34 cellular contexts compared by ENCODE assay signal in the genomic region with DNA sequence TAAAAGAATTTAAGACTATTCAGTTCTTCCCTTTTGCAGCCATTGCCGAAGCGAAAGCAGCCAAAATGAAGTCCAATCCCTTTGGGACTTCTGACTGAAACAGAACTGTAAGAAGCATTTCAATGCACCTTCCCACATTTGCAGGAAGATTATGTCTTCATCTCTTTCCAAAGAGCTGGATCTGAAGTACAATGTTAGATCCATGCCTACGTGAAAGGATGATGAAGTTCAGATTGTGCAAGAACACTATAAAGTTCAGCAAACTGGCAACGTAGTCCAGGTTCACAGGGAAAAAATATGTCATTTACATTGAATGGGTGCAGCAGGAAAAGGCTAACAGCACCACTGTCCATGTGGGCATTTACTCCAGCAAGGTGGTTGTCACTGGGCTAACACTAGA. TPM values are rescaled to one million over a fixed set of nuclear protein-coding genes. Genes with fewer than 3 reads are reported as not detected.
"Had no signal": no experiment of that assay in that cellular context is flagged by ENCODE, and none has a peak within 500 bp of the region (broad histone marks: within the 10 kb centered on the region; RNA-seq: fewer than 3 reads in every experiment).

No MANE protein-coding gene starts in this region.

- H3K9me3 Mint-ChIP-seq: activated CD4-positive, alpha-beta memory T cell treated with anti-CD3 and anti-CD28 coated beads, Interleukin-2, amount 10 ng/mL, durations not matched to agents 7 days and 5 days; activated naive CD4-positive, alpha-beta T cell treated with anti-CD3 and anti-CD28 coated beads for 36 hours; activated T-helper 17 cell treated with anti-CD3 and anti-CD28 coated beads, Interleukin-2, amount 50 U/mL, for 72 hours had no signal

- H3K36me3 Mint-ChIP-seq: activated naive CD8-positive, alpha-beta T cell had no signal

- H3K4me3 Mint-ChIP-seq: activated CD4-positive, alpha-beta memory T cell treated with anti-CD3 and anti-CD28 coated beads, Interleukin-2, amount 10 ng/mL, durations not matched to agents 7 days and 5 days; activated naive CD4-positive, alpha-beta T cell treated with anti-CD3 and anti-CD28 coated beads for 36 hours; activated naive CD8-positive, alpha-beta T cell; activated T-helper 17 cell treated with anti-CD3 and anti-CD28 coated beads, Interleukin-2, amount 50 U/mL, for 72 hours had no signal

- DNase-seq: activated CD4-positive, alpha-beta memory T cell treated with anti-CD3 and anti-CD28 coated beads, Interleukin-2, amount 10 ng/mL, durations not matched to agents 7 days and 5 days; activated CD4-positive, alpha-beta T cell treated with anti-CD3 and anti-CD28 coated beads, Interleukin-2, amount 50 U/mL, for 1 hour; activated CD4-positive, CD25-positive, alpha-beta regulatory T cell; activated gamma-delta T cell; activated naive CD4-positive, alpha-beta T cell treated with anti-CD3 and anti-CD28 coated beads for 36 hours; activated T-cell treated with anti-CD3 and anti-CD28 coated beads for 4 hours; activated T-cell treated with anti-CD3 and anti-CD28 coated beads, Interleukin-2, amount 50 U/mL, for 48 hours; anterior cingulate cortex; central memory CD4-positive, alpha-beta T cell; KG1; MG63; MV-4-11; NCI-H1092 treated with DMSO at 0.1 percent for 48 hours; NCI-H1417 treated with DMSO at 0.1 percent for 48 hours; NCI-H1694; NCI-H2029; NCI-H2107; NCI-H2171 treated with DMSO at 0.1 percent for 48 hours; NCI-H345; NCI-H510A; NCI-H526 treated with DMSO at 0.1 percent for 48 hours; NK-92 treated with Interleukin-12 subunit alpha and Interleukin-12 subunit beta, amount 100 ng/mL, for 24 hours; OCI-M1; RPMI8226; SJCRH30; SK-N-SH; T-helper 1 cell had no signal

- H3K36me3 ChIP-seq: MG63, SJCRH30 had no signal

- H3K9me3 ChIP-seq: MG63, SJCRH30, SK-N-SH had no signal

- H3K4me1 ChIP-seq: SJCRH30 had no signal

- H3K27ac Mint-ChIP-seq: activated CD4-positive, alpha-beta memory T cell treated with anti-CD3 and anti-CD28 coated beads, Interleukin-2, amount 10 ng/mL, durations not matched to agents 7 days and 5 days; activated naive CD4-positive, alpha-beta T cell treated with anti-CD3 and anti-CD28 coated beads for 36 hours; activated naive CD8-positive, alpha-beta T cell; activated T-helper 17 cell treated with anti-CD3 and anti-CD28 coated beads, Interleukin-2, amount 50 U/mL, for 72 hours had no signal

- ATAC-seq: activated T-helper 17 cell treated with anti-CD3 and anti-CD28 coated beads, Interleukin-2, amount 50 U/mL, for 72 hours; Panc1; Right ventricle myocardium inferior had no signal

- H3K27me3 ChIP-seq: MG63, SJCRH30 had no signal

- H3K27ac ChIP-seq: SJCRH30, VCaP had no signal

- H3K4me2 ChIP-seq: SK-N-SH had no signal

- H3K4me3 ChIP-seq: MG63, SJCRH30 had no signal

- H3K9ac ChIP-seq: SK-N-SH had no signal

RNA-seq across cellular contexts. Expression of gene FILIP1, which starts 6.0 kb away (rescaled TPM):
- total RNA-seq: activated CD4-positive, alpha-beta memory T cell treated with anti-CD3 and anti-CD28 coated beads, Interleukin-2, amount 10 ng/mL, durations not matched to agents 7 days and 5 days; activated CD8-positive, alpha-beta memory T cell treated with anti-CD3 and anti-CD28 coated beads for 36 hours; activated naive CD4-positive, alpha-beta T cell treated with anti-CD3 and anti-CD28 coated beads for 36 hours; activated T-helper 17 cell treated with anti-CD3 and anti-CD28 coated beads, Interleukin-2, amount 50 U/mL, for 72 hours; T-helper 2 cell treated with Interferon-gamma antibody and Interleukin-4, amounts not matched to agents 100 ng/mL and 5 ng/mL, for 36 hours had no signal
